23 cellular contexts compared by ENCODE assay signal in the genomic region with DNA sequence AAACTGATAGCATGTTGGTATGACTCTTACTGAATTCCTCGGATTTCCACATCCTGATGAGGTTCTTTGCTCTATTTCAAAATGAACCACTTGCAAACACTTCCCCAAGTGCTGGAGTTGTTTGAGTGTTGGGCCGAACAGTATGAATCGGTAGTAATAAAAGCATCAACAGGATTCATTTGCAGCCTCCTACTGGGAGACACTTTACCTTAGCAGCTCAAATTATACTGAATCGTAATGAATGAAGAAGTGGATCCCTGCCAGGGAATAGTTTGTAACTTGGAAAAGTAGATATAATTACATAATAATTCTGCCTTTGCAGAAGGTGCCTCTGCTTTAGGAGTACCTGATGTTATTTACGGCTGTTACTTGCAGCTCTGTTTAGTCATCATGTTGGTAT.
A peak's percentile ranks its signal among the peaks of the same experiment; 100 is the strongest.
DNase-seq lines count a peak whose midpoint lies in the region; ATAC-seq and TF ChIP-seq lines count a peak whose summit lies in the region.
"Had no signal": no experiment of that assay in that cellular context is flagged by ENCODE, and none has a peak within 500 bp of the region (broad histone marks: within the 10 kb centered on the region; RNA-seq: fewer than 3 reads in every experiment).

No MANE protein-coding gene starts in this region.

- no peaks in the 10 kb centered on the region for H3K36me3 Mint-ChIP-seq in HFFc6 (ENCODE audit: low read depth)
- H3K36me3 Mint-ChIP-seq: CD4-positive, CD25-positive, alpha-beta regulatory T cell had no signal

- no peaks in the 10 kb centered on the region for H3K27me3 ChIP-seq in WERI-Rb-1 (ENCODE audit: insufficient read depth, low read depth, severe bottlenecking)
- H3K27me3 ChIP-seq: BLaER1 had no signal

- CTCF ChIA-PET in HEK293T (lab: Yijun Ruan, JAX): no interaction called here

- no peak overlapping the region for H3K4me3 ChIP-seq in WERI-Rb-1 (ENCODE audit: low read depth, low read length)
- H3K4me3 ChIP-seq: BLaER1 had no signal

- H3K27ac ChIP-seq in WERI-Rb-1: no peak overlapping the region
- H3K27ac ChIP-seq: BLaER1 had no signal

- intact Hi-C loops in sciatic nerve (cut with DNase I): no loop called here

- no peak for TF ChIP-seq CTCF in WERI-Rb-1 (IDR thresholded peaks at IDR 0.05; ENCODE audit: low read depth, low read length)
- no peak for TF ChIP-seq CTCF in HFFc6 (IDR thresholded peaks at IDR 0.05)

- no peaks in the 10 kb centered on the region for H3K4me1 Mint-ChIP-seq in HFFc6 (ENCODE audit: low read depth)

- H3K27me3 Mint-ChIP-seq in HFFc6 (ENCODE audit: insufficient read depth): no peaks in the 10 kb centered on the region
- H3K27me3 Mint-ChIP-seq: CD4-positive, CD25-positive, alpha-beta regulatory T cell had no signal

- H3K36me3 ChIP-seq in WERI-Rb-1: no peaks in the 10 kb centered on the region
- H3K36me3 ChIP-seq: BLaER1 had no signal

- H3K4me3 Mint-ChIP-seq in HFFc6: no peak overlapping the region
- H3K4me3 Mint-ChIP-seq: CD4-positive, CD25-positive, alpha-beta regulatory T cell; T-helper 1 cell treated with Interleukin-12 subunit alpha and Interleukin-12 subunit beta and Interleukin-4 antibody, amounts not matched to agents 30 μg/mL and 1 μg/mL, for 36 hours had no signal

- no peak overlapping the region for H3K27ac Mint-ChIP-seq in HFFc6
- H3K27ac Mint-ChIP-seq: CD4-positive, CD25-positive, alpha-beta regulatory T cell; T-helper 1 cell treated with Interleukin-12 subunit alpha and Interleukin-12 subunit beta and Interleukin-4 antibody, amounts not matched to agents 30 μg/mL and 1 μg/mL, for 36 hours had no signal

- peak; percentile 2 for DNase-seq in HEK293T (ENCODE audit: extremely low spot score)
- peak; percentile 50 for DNase-seq in NCI-H146 (lab: John Stamatoyannopoulos, UW)
- peak; percentile 28 for DNase-seq in NCI-H2227 (lab: John Stamatoyannopoulos, UW; ENCODE audit: unreplicated experiment)
- peak; percentile 18 for DNase-seq in NCI-H748 treated with DMSO at 0.1 percent for 48 hours (lab: John Stamatoyannopoulos, UW)
- DNase-seq in WERI-Rb-1: no peak
- DNase-seq in GF-D8 (lab: John Stamatoyannopoulos, UW): no peak
- DNase-seq in sciatic nerve (ENCODE audit: low spot score): no peak
- DNase-seq in HFFc6: no peak
- DNase-seq: CD4-positive, CD25-positive, alpha-beta regulatory T cell; HCEC 1CT; Karpas-422; NCI-H1092; NCI-H187; NCI-H2081 treated with DMSO at 0.1 percent for 48 hours; NCI-H226; NCI-H524 treated with DMSO at 0.1 percent for 48 hours; SIG-M5; SK-N-SH; SW 1271; T-helper 9 cell had no signal

- H3K9me3 Mint-ChIP-seq in HFFc6: peaks cover 13% of the 10 kb centered on the region

- H3K9me3 ChIP-seq in WERI-Rb-1 (ENCODE audit: severe bottlenecking): no peaks in the 10 kb centered on the region
- H3K9me3 ChIP-seq: BLaER1, SK-N-SH had no signal

- POLR2A ChIA-PET in HEK293T (lab: Yijun Ruan, JAX): no interaction called here

- no peak for ATAC-seq in sciatic nerve
- ATAC-seq: HepG2 had no signal

TF ChIP-seq in HEK293T, 16 proteins besides CTCF, POLR2A, EP300 and RAD21:
- TF ChIP-seq ARNT (IDR thresholded peaks at IDR 0.05) (no peak), SUZ12 (IDR thresholded peaks at IDR 0.05) (no peak), FOXA1 (IDR thresholded peaks at IDR 0.05) (no peak), TARDBP (IDR thresholded peaks at IDR 0.05) (no peak), FOXM1 (IDR thresholded peaks at IDR 0.05; ENCODE audit: borderline replicate concordance) (no peak), PKNOX1 (IDR thresholded peaks at IDR 0.05) (peak; percentile 22; the same call in 1 of the 2 replicates)

Comparison
In these comparisons a context has a peak if more than half of its experiments do, and no peak if none do; other contexts are left out.
1. DNase-seq: peak in HEK293T (single experiment), NCI-H146 (single experiment), NCI-H2227 (single experiment) and NCI-H748 treated with DMSO at 0.1 percent for 48 hours (single experiment); none in WERI-Rb-1 (single experiment), GF-D8 (single experiment), sciatic nerve (single experiment) and HFFc6 (single experiment).